ENCODE assay signal across 18 cellular contexts in genomic region chr13:100546713-100547405, GRCh38.
"Had no signal": no experiment of that assay in that cellular context is flagged by ENCODE, and none has a peak within 500 bp of the region (broad histone marks: within the 10 kb centered on the region; RNA-seq: fewer than 3 reads in every experiment).

No MANE protein-coding gene starts in this region.

- H3K27me3 ChIP-seq: adrenal gland, neutrophil had no signal

- ATAC-seq: naive thymus-derived CD4-positive, alpha-beta T cell had no signal

- H3K4me3 ChIP-seq: adrenal gland, lung had no signal

- H3K9me3 ChIP-seq: adrenal gland, neutrophil had no signal

- DNase-seq: activated B cell treated with CpG ODN at 0.5 μM for 24 hours; activated CD4-positive, alpha-beta T cell treated with anti-CD3 and anti-CD28 coated beads, Interleukin-2, amount 10 ng/mL, durations not matched to agents 24 days and 14 days; activated CD8-positive, alpha-beta memory T cell treated with anti-CD3 and anti-CD28 coated beads for 24 hours; activated naive CD4-positive, alpha-beta T cell treated with anti-CD3 and anti-CD28 coated beads, Interleukin-2, amount 50 U/mL, for 16 hours; caudate nucleus; cortex of kidney; effector memory CD4-positive, alpha-beta T cell; hypothalamus; naive thymus-derived CD4-positive, alpha-beta T cell; stimulated activated CD4-positive, alpha-beta T cell treated with anti-CD3 and anti-CD28 coated beads, Interleukin-12 subunit alpha, Interleukin-12 subunit beta, amount 100 ng/mL, for 4 hours; stimulated activated naive CD4-positive, alpha-beta T cell treated with Interleukin-2 at 50 U/mL for 16 hours had no signal

- H3K27me3 Mint-ChIP-seq: activated B cell treated with CpG ODN at 0.5 μM for 24 hours; activated CD4-positive, alpha-beta T cell treated with anti-CD3 and anti-CD28 coated beads, Interleukin-2, amount 10 ng/mL, durations not matched to agents 24 days and 14 days; progenitor cell of endocrine pancreas had no signal

- FAIRE-seq: urothelium cell line had no signal

- H3K27ac Mint-ChIP-seq: activated B cell treated with CpG ODN at 0.5 μM for 24 hours; activated CD4-positive, alpha-beta T cell treated with anti-CD3 and anti-CD28 coated beads, Interleukin-2, amount 10 ng/mL, durations not matched to agents 24 days and 14 days; naive thymus-derived CD4-positive, alpha-beta T cell; progenitor cell of endocrine pancreas; T-helper 1 cell treated with Interleukin-12 subunit alpha and Interleukin-12 subunit beta and Interleukin-4 antibody, amounts not matched to agents 30 μg/mL and 1 μg/mL, for 36 hours had no signal

- H3K9me3 Mint-ChIP-seq: activated B cell treated with CpG ODN at 0.5 μM for 24 hours; activated CD4-positive, alpha-beta T cell treated with anti-CD3 and anti-CD28 coated beads, Interleukin-2, amount 10 ng/mL, durations not matched to agents 24 days and 14 days; naive thymus-derived CD4-positive, alpha-beta T cell; T-helper 1 cell treated with Interleukin-12 subunit alpha and Interleukin-12 subunit beta and Interleukin-4 antibody, amounts not matched to agents 30 μg/mL and 1 μg/mL, for 36 hours had no signal

- H3K36me3 ChIP-seq: adrenal gland, neutrophil had no signal

- H3K27ac ChIP-seq: epithelial cell of prostate, neutrophil had no signal

- H3K4me3 Mint-ChIP-seq: activated B cell treated with CpG ODN at 0.5 μM for 24 hours; activated CD4-positive, alpha-beta T cell treated with anti-CD3 and anti-CD28 coated beads, Interleukin-2, amount 10 ng/mL, durations not matched to agents 24 days and 14 days; naive thymus-derived CD4-positive, alpha-beta T cell; T-helper 1 cell treated with Interleukin-12 subunit alpha and Interleukin-12 subunit beta and Interleukin-4 antibody, amounts not matched to agents 30 μg/mL and 1 μg/mL, for 36 hours had no signal
